Comparison of ENCODE assay signal across 9 cellular contexts in genomic region chr12:7832059-7832696, GRCh38. TPM values are rescaled to one million over a fixed set of nuclear protein-coding genes. Genes with fewer than 3 reads are reported as not detected.
DNase-seq lines count a peak whose midpoint lies in the region; ATAC-seq and TF ChIP-seq lines count a peak whose summit lies in the region.
"Had no signal": no experiment of that assay in that cellular context is flagged by ENCODE, and none has a peak within 500 bp of the region (broad histone marks: within the 10 kb centered on the region; RNA-seq: fewer than 3 reads in every experiment).

No MANE protein-coding gene starts in this region.

- intact Hi-C loops in dorsolateral prefrontal cortex (cut with DNase I): no loop called here

- no peaks in the 10 kb centered on the region for H3K27me3 Mint-ChIP-seq in naive B cell

- TF ChIP-seq CTCF in 22Rv1 (IDR thresholded peaks at IDR 0.05) (peak; percentile 91), dorsolateral prefrontal cortex (IDR thresholded peaks at IDR 0.05 in 54 of 56, conservative IDR thresholded peaks at IDR 0.05 in 2 of 56; ENCODE audit: low read depth in 1 of 56, partially characterized antibody in 56 of 56) (peak in 52 of 56 donors; percentile 19 to 71 (median 45))

- no peak overlapping the region for H3K4me3 Mint-ChIP-seq in naive B cell

- peak overlapping the region in 2 of 6 donors; percentile 69 to 80 for H3K27ac Mint-ChIP-seq in naive B cell

- peak; percentile 64 for ATAC-seq in HG03432 (IDR thresholded peaks at IDR 0.05; ENCODE audit: unreplicated experiment)
- peak; percentile 60 to 68 for ATAC-seq in naive B cell (ENCODE audit: low read depth in 2 of 2)
- no peak for ATAC-seq in HG03457 (IDR thresholded peaks at IDR 0.05; ENCODE audit: unreplicated experiment)
- ATAC-seq in HG02623 (IDR thresholded peaks at IDR 0.05; ENCODE audit: unreplicated experiment): no peak

- no peaks in the 10 kb centered on the region for H3K9me3 Mint-ChIP-seq in naive B cell

- H3K27ac ChIP-seq in 22Rv1: no peak overlapping the region
- H3K27ac ChIP-seq in dorsolateral prefrontal cortex: no peak overlapping the region

- no peak overlapping the region for H3K4me3 ChIP-seq in dorsolateral prefrontal cortex

- H3K4me1 Mint-ChIP-seq in naive B cell: peaks cover 0 to 8% (median 0%) of the 10 kb centered on the region in 3 donors

- no peaks in the 10 kb centered on the region for H3K36me3 Mint-ChIP-seq in naive B cell

- DNase-seq in DMS 273 (lab: John Stamatoyannopoulos, UW; ENCODE audit: unreplicated experiment) (peak; percentile 49), RPMI8226 (peak; percentile 45), dorsolateral prefrontal cortex (peak in 1 of 10 donors; percentile 9), naive B cell (peak; percentile 14)

- H3K27me3 ChIP-seq in dorsolateral prefrontal cortex: no peaks in the 10 kb centered on the region

RNA-seq across cellular contexts. Expression of gene SLC2A14, which starts 40.5 kb away (rescaled TPM):
- total RNA-seq in dorsolateral prefrontal cortex: 1 to 10 TPM in 37 of 120 experiments, under 1 TPM in 42, not detected in 41; 0.18 to 7.4 (median 0.71) TPM
- under 1 TPM in 1 of 6 donors, not detected in 5; 0.58 TPM for polyA plus RNA-seq in naive B cell (ENCODE audit: low read depth in 6 of 6)

RNA-seq across cellular contexts. Expression of gene NANOG, which starts 43.0 kb away (rescaled TPM):
- total RNA-seq in dorsolateral prefrontal cortex: 1 to 10 TPM in 50 of 120 experiments, under 1 TPM in 54, not detected in 16; 0.08 to 2.9 (median 0.93) TPM
- not detected for polyA plus RNA-seq in naive B cell (ENCODE audit: low read depth in 6 of 6)
- total RNA-seq: mononuclear cell had no signal

Comparison
In these comparisons a context has a peak if more than half of its experiments do, and no peak if none do; other contexts are left out.
1. ATAC-seq: peak in HG03432 (single experiment) and naive B cell (2 of 2); none in HG03457 (single experiment) and HG02623 (single experiment).